Comparison of ENCODE assay signal across 1 cellular context in the genomic region with DNA sequence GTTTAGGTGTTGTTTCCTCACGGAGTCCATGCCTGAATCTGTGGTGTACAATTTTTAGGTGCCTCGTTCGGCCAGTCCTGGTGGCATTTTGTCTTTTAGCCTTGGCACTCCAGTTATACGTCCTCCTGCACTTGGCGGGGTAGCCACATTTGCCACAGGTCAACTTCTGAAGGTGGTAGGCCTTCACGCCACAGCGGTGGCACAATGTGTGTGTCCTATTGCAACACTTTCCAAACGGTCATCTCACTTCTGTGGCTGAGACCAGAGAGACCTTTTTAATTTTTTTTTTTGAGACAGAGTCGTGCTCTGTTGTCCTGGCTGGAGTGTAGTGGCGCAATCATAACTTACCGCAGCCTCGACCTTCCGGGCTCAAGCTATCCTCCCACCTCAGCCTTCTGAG.
TF ChIP-seq lines count a peak whose summit lies in the region.

No MANE protein-coding gene starts in this region.

TF ChIP-seq in K562, 482 proteins besides CTCF, POLR2A, EP300 and RAD21:
- no peak for TF ChIP-seq NCOA6 (IDR thresholded peaks at IDR 0.05)
- TF ChIP-seq CEBPB (tag; IDR thresholded peaks at IDR 0.05) = peak; percentile 46; the same call in 1 of the 2 replicates
- TF ChIP-seq RB1 (IDR thresholded peaks at IDR 0.05; ENCODE audit: low read depth) = no peak
- no peak for TF ChIP-seq DPF2 (IDR thresholded peaks at IDR 0.05)
- no peak for TF ChIP-seq DDX20 (tag; IDR thresholded peaks at IDR 0.05; ENCODE audit: low read depth)
- TF ChIP-seq CSDE1 (IDR thresholded peaks at IDR 0.05) = no peak
